ENCODE assay signal across 26 cellular contexts in the genomic region with DNA sequence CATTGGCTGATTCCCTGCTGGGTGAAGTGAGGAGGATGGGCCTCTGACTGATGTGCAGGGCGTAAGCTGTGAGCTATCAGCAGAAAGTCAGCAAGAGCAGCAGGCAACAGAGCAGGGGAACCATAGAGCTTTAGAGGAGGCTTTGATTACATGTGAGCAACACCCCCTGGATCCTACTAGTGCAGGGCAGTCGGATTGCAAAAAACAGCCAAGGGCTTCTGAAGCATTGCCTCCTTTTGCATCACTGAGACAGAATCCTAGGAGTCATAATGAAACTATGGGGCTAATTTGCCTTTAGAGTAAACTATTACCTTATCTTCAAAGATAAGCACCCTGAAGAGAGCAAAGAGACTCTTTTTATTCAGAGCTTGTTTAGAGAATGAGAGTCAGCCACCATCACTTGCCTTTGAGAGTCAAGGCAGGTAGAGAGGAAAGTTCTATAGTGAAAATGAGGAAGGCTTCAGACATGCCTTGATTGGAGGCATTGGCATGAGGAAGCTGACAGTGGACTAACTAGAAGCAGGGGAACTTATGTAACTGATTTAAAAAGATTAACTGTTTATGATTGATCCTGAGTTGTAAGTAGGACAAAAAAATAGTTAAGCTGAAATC.
DNase-seq lines count a peak whose midpoint lies in the region; ATAC-seq and TF ChIP-seq lines count a peak whose summit lies in the region.
"Had no signal": no experiment of that assay in that cellular context is flagged by ENCODE, and none has a peak within 500 bp of the region (broad histone marks: within the 10 kb centered on the region; RNA-seq: fewer than 3 reads in every experiment).

No MANE protein-coding gene starts in this region.

- H3K9me3 ChIP-seq in endodermal cell (ENCODE audit: control insufficient read depth, low read length) = no peaks in the 10 kb centered on the region
- H3K9me3 ChIP-seq: breast epithelium, lower lobe of right lung, suprapubic skin, uterus had no signal

- no peaks in the 10 kb centered on the region for H3K9me3 Mint-ChIP-seq in endodermal cell
- no peaks in the 10 kb centered on the region for H3K9me3 Mint-ChIP-seq in endothelial cell (ENCODE audit: unreplicated experiment)
- H3K9me3 Mint-ChIP-seq in activated T-helper 17 cell treated with anti-CD3 and anti-CD28 coated beads, Interleukin-2, amount 50 U/mL, for 72 hours = no peaks in the 10 kb centered on the region
- H3K9me3 Mint-ChIP-seq: activated T-helper 2 cell treated with anti-CD3 and anti-CD28 coated beads, Interferon-gamma antibody, Interleukin-2, Interleukin-4, amounts not matched to agents 10 μg/mL and 5 μg/mL and 100 μg/mL, durations not matched to agents 14 hours and 24 hours and 36 hours; stimulated activated memory B cell treated with anti-CD40 and anti-IgM and Interleukin-4, amounts not matched to agents 10 μg/mL and 1 μg/mL and 100 μg/mL, for 72 hours had no signal

- no peak overlapping the region for H3K27ac ChIP-seq in endodermal cell (ENCODE audit: low read depth, low read length)
- no peak overlapping the region for H3K27ac ChIP-seq in mesendoderm (ENCODE audit: low read depth, low read length)
- H3K27ac ChIP-seq: breast epithelium, coronary artery, heart right ventricle, lower lobe of right lung, suprapubic skin, uterus had no signal

- H3K27me3 ChIP-seq in endodermal cell (ENCODE audit: control insufficient read depth, insufficient read depth, low read length, poor library complexity, severe bottlenecking) (no peaks in the 10 kb centered on the region), mesendoderm (ENCODE audit: insufficient read depth, low read length, poor library complexity) (no peaks in the 10 kb centered on the region)
- H3K27me3 ChIP-seq: breast epithelium, heart right ventricle, suprapubic skin, uterus had no signal

- no peak overlapping the region for H3K4me3 ChIP-seq in endodermal cell (ENCODE audit: low read length)
- no peak overlapping the region for H3K4me3 ChIP-seq in mesendoderm (ENCODE audit: low read length)
- H3K4me3 ChIP-seq: breast epithelium, coronary artery, heart right ventricle, lower lobe of right lung, suprapubic skin, uterus had no signal

- no peaks in the 10 kb centered on the region for H3K79me2 ChIP-seq in mesendoderm (ENCODE audit: control insufficient read depth, insufficient read depth, low read length)

- peak overlapping the region; percentile 37 for H3K27ac Mint-ChIP-seq in endodermal cell
- no peak overlapping the region for H3K27ac Mint-ChIP-seq in endothelial cell (ENCODE audit: unreplicated experiment)
- H3K27ac Mint-ChIP-seq in activated T-helper 17 cell treated with anti-CD3 and anti-CD28 coated beads, Interleukin-2, amount 50 U/mL, for 72 hours = no peak overlapping the region
- H3K27ac Mint-ChIP-seq: activated naive CD8-positive, alpha-beta T cell treated with anti-CD3 and anti-CD28 coated beads, Interleukin-2, amount 50 U/mL, for 24 hours; activated T-helper 2 cell treated with anti-CD3 and anti-CD28 coated beads, Interferon-gamma antibody, Interleukin-2, Interleukin-4, amounts not matched to agents 10 μg/mL and 5 μg/mL and 100 μg/mL, durations not matched to agents 14 hours and 24 hours and 36 hours; CD4-positive, alpha-beta memory T cell; stimulated activated memory B cell treated with anti-CD40 and anti-IgM and Interleukin-4, amounts not matched to agents 10 μg/mL and 1 μg/mL and 100 μg/mL, for 72 hours; T-helper 17 cell had no signal

- H3K36me3 ChIP-seq in endodermal cell (ENCODE audit: control insufficient read depth, insufficient read depth, low read length) = no peaks in the 10 kb centered on the region
- no peaks in the 10 kb centered on the region for H3K36me3 ChIP-seq in mesendoderm (ENCODE audit: control insufficient read depth, insufficient read depth, low read length)
- H3K36me3 ChIP-seq: breast epithelium, heart right ventricle, lower lobe of right lung, suprapubic skin, uterus had no signal

- H4K8ac ChIP-seq in mesendoderm (ENCODE audit: low read depth, low read length) = no peak overlapping the region

- no peak overlapping the region for H3K4me2 ChIP-seq in mesendoderm (ENCODE audit: low read length)

- 13 to 56% methylated on average over 2 of the region's 2 CpGs for WGBS in endodermal cell (ENCODE audit: insufficient coverage in 1 of 2, insufficient read length in 1 of 2), 2 experiments
- WGBS in mesendoderm (ENCODE audit: extremely low coverage, insufficient coverage, low lambda C conversion rate) = no CpG with 5 or more reads among the region's 2 CpGs

- no peak overlapping the region for H4K5ac ChIP-seq in mesendoderm (ENCODE audit: low read length)

- H3K4me1 ChIP-seq in endodermal cell (ENCODE audit: control insufficient read depth, insufficient read depth, low read length) (no peaks in the 10 kb centered on the region), mesendoderm (ENCODE audit: control insufficient read depth, low read depth, low read length) (no peaks in the 10 kb centered on the region)
- H3K4me1 ChIP-seq: breast epithelium, heart right ventricle, lower lobe of right lung, suprapubic skin, uterus had no signal

- no peaks in the 10 kb centered on the region for H3K27me3 Mint-ChIP-seq in endodermal cell (ENCODE audit: insufficient read depth)
- H3K27me3 Mint-ChIP-seq in endothelial cell (ENCODE audit: unreplicated experiment) = no peaks in the 10 kb centered on the region
- no peaks in the 10 kb centered on the region for H3K27me3 Mint-ChIP-seq in activated T-helper 17 cell treated with anti-CD3 and anti-CD28 coated beads, Interleukin-2, amount 50 U/mL, for 72 hours
- H3K27me3 Mint-ChIP-seq: activated naive CD8-positive, alpha-beta T cell treated with anti-CD3 and anti-CD28 coated beads, Interleukin-2, amount 50 U/mL, for 24 hours; CD4-positive, alpha-beta memory T cell; stimulated activated memory B cell treated with anti-CD40 and anti-IgM and Interleukin-4, amounts not matched to agents 10 μg/mL and 1 μg/mL and 100 μg/mL, for 72 hours; T-helper 17 cell had no signal

- no peaks in the 10 kb centered on the region for H3K79me1 ChIP-seq in mesendoderm (ENCODE audit: low read length)

- H2AK5ac ChIP-seq in mesendoderm (ENCODE audit: low read length) = no peak overlapping the region

- H3K23ac ChIP-seq in mesendoderm (ENCODE audit: low read length) = no peak overlapping the region

- no peak overlapping the region for H3K18ac ChIP-seq in mesendoderm (ENCODE audit: low read length)

- H3K4me3 Mint-ChIP-seq in endodermal cell (no peak overlapping the region), endothelial cell (ENCODE audit: unreplicated experiment) (no peak overlapping the region)
- H3K4me3 Mint-ChIP-seq in activated T-helper 17 cell treated with anti-CD3 and anti-CD28 coated beads, Interleukin-2, amount 50 U/mL, for 72 hours = no peak overlapping the region
- H3K4me3 Mint-ChIP-seq: activated naive CD8-positive, alpha-beta T cell treated with anti-CD3 and anti-CD28 coated beads, Interleukin-2, amount 50 U/mL, for 24 hours; CD4-positive, alpha-beta memory T cell; stimulated activated memory B cell treated with anti-CD40 and anti-IgM and Interleukin-4, amounts not matched to agents 10 μg/mL and 1 μg/mL and 100 μg/mL, for 72 hours; T-helper 17 cell had no signal

- no peak for TF ChIP-seq CTCF in endodermal cell (conservative IDR thresholded peaks at IDR 0.05)
- no peak for TF ChIP-seq CTCF in endothelial cell (IDR thresholded peaks at IDR 0.05; ENCODE audit: unreplicated experiment)

- H3K4me1 Mint-ChIP-seq in endodermal cell (peaks cover 21% of the 10 kb centered on the region), endothelial cell (ENCODE audit: unreplicated experiment) (no peaks in the 10 kb centered on the region)
- H3K4me1 Mint-ChIP-seq in activated T-helper 17 cell treated with anti-CD3 and anti-CD28 coated beads, Interleukin-2, amount 50 U/mL, for 72 hours = no peaks in the 10 kb centered on the region
- H3K4me1 Mint-ChIP-seq: activated naive CD8-positive, alpha-beta T cell treated with anti-CD3 and anti-CD28 coated beads, Interleukin-2, amount 50 U/mL, for 24 hours; CD4-positive, alpha-beta memory T cell; stimulated activated memory B cell treated with anti-CD40 and anti-IgM and Interleukin-4, amounts not matched to agents 10 μg/mL and 1 μg/mL and 100 μg/mL, for 72 hours; T-helper 17 cell had no signal

- no peaks in the 10 kb centered on the region for H3K36me3 Mint-ChIP-seq in endodermal cell (ENCODE audit: low read depth)
- no peaks in the 10 kb centered on the region for H3K36me3 Mint-ChIP-seq in endothelial cell (ENCODE audit: low read depth, unreplicated experiment)
- no peaks in the 10 kb centered on the region for H3K36me3 Mint-ChIP-seq in activated T-helper 17 cell treated with anti-CD3 and anti-CD28 coated beads, Interleukin-2, amount 50 U/mL, for 72 hours (ENCODE audit: low read depth)
- H3K36me3 Mint-ChIP-seq: CD4-positive, alpha-beta memory T cell; stimulated activated memory B cell treated with anti-CD40 and anti-IgM and Interleukin-4, amounts not matched to agents 10 μg/mL and 1 μg/mL and 100 μg/mL, for 72 hours had no signal

- no peak overlapping the region for H3K4ac ChIP-seq in mesendoderm (ENCODE audit: low read depth, low read length)

- H3K56ac ChIP-seq in mesendoderm (ENCODE audit: low read length) = no peak overlapping the region

- no peak overlapping the region for H2BK120ac ChIP-seq in mesendoderm (ENCODE audit: low read depth, low read length)

- no peak overlapping the region for H2BK15ac ChIP-seq in mesendoderm (replicated peaks; ENCODE audit: low read depth)

- peak; percentile 11 for DNase-seq in OCI-M1 (lab: John Stamatoyannopoulos, UW)
- DNase-seq in endodermal cell = peak; percentile 69
- DNase-seq in mesendoderm = peak; percentile 91
- DNase-seq in endothelial cell (ENCODE audit: low spot score) = no peak
- no peak for DNase-seq in H4 (ENCODE audit: low spot score)
- DNase-seq: activated CD8-positive, alpha-beta memory T cell treated with anti-CD3 and anti-CD28 coated beads, Interleukin-2, amount 50 U/mL, for 4 hours; activated naive CD8-positive, alpha-beta T cell treated with anti-CD3 and anti-CD28 coated beads, Interleukin-2, amount 50 U/mL, for 24 hours; CD4-positive, alpha-beta memory T cell; DMS153; GF-D8; heart right ventricle; lower lobe of right lung; NCI-H1105 treated with DMSO at 0.1 percent for 48 hours; NCI-H2081; occipital lobe; small intestine; T-helper 17 cell; uterus had no signal

- no peak overlapping the region for H2BK5ac ChIP-seq in mesendoderm (ENCODE audit: low read length)

- no peak overlapping the region for H3K9ac ChIP-seq in endodermal cell (ENCODE audit: extremely low read depth, low read length, poor library complexity, severe bottlenecking)
- H3K9ac ChIP-seq in mesendoderm (ENCODE audit: low read length) = no peak overlapping the region

- ATAC-seq in GM21717 (IDR thresholded peaks at IDR 0.05; ENCODE audit: unreplicated experiment) = peak; percentile 58
- ATAC-seq in GM19351 (IDR thresholded peaks at IDR 0.05; ENCODE audit: unreplicated experiment) = no peak
- no peak for ATAC-seq in activated T-helper 17 cell treated with anti-CD3 and anti-CD28 coated beads, Interleukin-2, amount 50 U/mL, for 72 hours (replicated peaks)
- ATAC-seq: activated naive CD8-positive, alpha-beta T cell treated with anti-CD3 and anti-CD28 coated beads, Interleukin-2, amount 50 U/mL, for 24 hours; heart right ventricle; lower lobe of right lung; stimulated activated memory B cell treated with anti-CD40 and anti-IgM and Interleukin-4, amounts not matched to agents 10 μg/mL and 1 μg/mL and 100 μg/mL, for 72 hours; T-helper 17 cell had no signal

Comparison
In these comparisons a context has a peak if more than half of its experiments do, and no peak if none do; other contexts are left out.
1. DNase-seq: peak in OCI-M1 (single experiment), endodermal cell (single experiment) and mesendoderm (single experiment); none in endothelial cell (single experiment) and H4 (single experiment).